29 cellular contexts compared by ENCODE assay signal in the genomic region with DNA sequence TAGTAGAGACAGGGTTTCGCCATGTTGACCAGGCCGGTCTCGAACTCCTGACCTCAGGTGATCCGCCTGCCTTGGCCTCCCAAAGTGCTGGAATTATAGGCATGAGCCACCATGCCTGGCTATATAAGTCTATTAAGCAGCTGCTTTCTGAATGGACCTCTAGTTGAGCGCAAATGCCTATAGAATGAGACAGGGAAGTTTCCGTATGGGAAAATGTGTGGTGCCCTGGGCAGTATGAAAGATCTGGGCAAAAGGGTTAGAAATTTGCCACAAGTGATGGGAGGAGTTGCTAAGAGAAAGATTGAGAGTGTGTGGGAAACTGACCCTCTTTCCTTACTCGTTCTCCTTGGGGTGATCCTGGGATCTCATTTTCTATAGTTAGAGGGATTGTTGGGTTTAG.
"Had no signal": no experiment of that assay in that cellular context is flagged by ENCODE, and none has a peak within 500 bp of the region (broad histone marks: within the 10 kb centered on the region; RNA-seq: fewer than 3 reads in every experiment).

No MANE protein-coding gene starts in this region.

- DNase-seq: activated effector memory CD4-positive, alpha-beta T cell treated with anti-CD3 and anti-CD28 coated beads, Interleukin-2, amount 50 U/mL, for 16 hours; activated effector memory CD4-positive, alpha-beta T cell treated with Interleukin-2 at 50 U/mL for 16 hours; activated gamma-delta T cell; activated gamma-delta T cell treated with Interleukin-2 at 50 U/mL for 16 hours; activated naive CD4-positive, alpha-beta T cell; activated naive CD4-positive, alpha-beta T cell treated with anti-CD3 and anti-CD28 coated beads for 36 hours; activated naive CD4-positive, alpha-beta T cell treated with anti-CD3 and anti-CD28 coated beads, Interleukin-2, amount 10 ng/mL, durations not matched to agents 7 days and 5 days; activated naive CD4-positive, alpha-beta T cell treated with anti-CD3 and anti-CD28 coated beads, Interleukin-2, amount 50 U/mL, for 16 hours; activated naive CD4-positive, alpha-beta T cell treated with Interleukin-2 at 50 U/mL for 16 hours; activated naive CD8-positive, alpha-beta T cell treated with anti-CD3 and anti-CD28 coated beads for 36 hours; activated naive CD8-positive, alpha-beta T cell treated with anti-CD3 and anti-CD28 coated beads, Interleukin-2, amount 10 ng/mL, durations not matched to agents 7 days and 5 days; activated naive CD8-positive, alpha-beta T cell treated with anti-CD3 and anti-CD28 coated beads, Interleukin-2, amount 50 U/mL, for 24 hours; activated T-cell treated with anti-CD3 and anti-CD28 coated beads, Interleukin-2, amount 50 U/mL, for 1 hour; activated T-cell treated with anti-CD3 and anti-CD28 coated beads, Interleukin-2, amount 50 U/mL, for 24 hours; activated T-cell treated with anti-CD3 and anti-CD28 coated beads, Interleukin-2, amount 50 U/mL, for 4 hours; activated T-cell treated with anti-CD3 and anti-CD28 coated beads, Interleukin-2, amount 50 U/mL, for 48 hours; activated T-cell treated with anti-CD3 and anti-CD28 coated beads, Interleukin-2, amount 50 U/mL, for 72 hours; adrenal gland; amniotic stem cell; amygdala; anterior cingulate cortex; body of pancreas; brain microvascular endothelial cell; caudate nucleus; central memory CD4-positive, alpha-beta T cell; cerebellar nuclear complex had no signal

- H3K36me3 ChIP-seq: adrenal gland, ascending aorta, brain microvascular endothelial cell, breast epithelium, cardiac muscle cell had no signal

- H3K9me3 ChIP-seq: ascending aorta had no signal

- H3K4me3 ChIP-seq: adrenal gland, ascending aorta, body of pancreas, breast epithelium, cardiac muscle cell had no signal

- H3K4me1 ChIP-seq: adrenal gland, ascending aorta, body of pancreas, breast epithelium had no signal

- H3K27ac ChIP-seq: adrenal gland, ascending aorta, body of pancreas, brain microvascular endothelial cell, breast epithelium, cardiac muscle cell had no signal

- H3K27me3 ChIP-seq: adrenal gland, ascending aorta, body of pancreas, brain microvascular endothelial cell, breast epithelium had no signal
